In the genomic region with DNA sequence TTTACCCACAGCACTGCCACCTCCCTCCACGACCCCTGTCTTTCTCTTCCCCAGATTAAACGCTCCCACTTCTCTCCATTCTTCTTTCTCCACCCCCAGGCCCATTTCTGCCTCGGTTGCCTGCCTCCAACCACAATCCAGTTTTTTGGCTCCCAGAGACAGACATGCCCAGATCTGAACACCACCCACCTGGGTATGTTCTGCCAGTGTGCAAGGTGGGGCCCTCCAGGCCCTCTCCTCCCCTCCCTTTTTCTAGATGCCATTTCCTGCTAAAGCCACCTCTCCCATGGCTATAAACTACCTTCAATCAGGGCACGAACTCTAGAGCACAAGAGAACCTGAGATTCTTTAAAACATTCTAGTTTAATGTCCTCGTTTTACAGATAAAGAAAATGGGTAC, we compare ENCODE assay signal across 17 cellular contexts.
DNase-seq lines count a peak whose midpoint lies in the region; ATAC-seq and TF ChIP-seq lines count a peak whose summit lies in the region.
"Had no signal": no experiment of that assay in that cellular context is flagged by ENCODE, and none has a peak within 500 bp of the region (broad histone marks: within the 10 kb centered on the region; RNA-seq: fewer than 3 reads in every experiment).

No MANE protein-coding gene starts in this region.

- H3K27me3 ChIP-seq in right atrium auricular region, result no peaks in the 10 kb centered on the region

- H3K36me3 ChIP-seq in right atrium auricular region, result peaks cover 17% of the 10 kb centered on the region

- H3K9me3 ChIP-seq in right atrium auricular region, result no peaks in the 10 kb centered on the region

- peaks cover 42% of the 10 kb centered on the region for H3K4me1 Mint-ChIP-seq in mesothelial cell of epicardium
- H3K4me1 Mint-ChIP-seq in activated T-helper 1 cell treated with anti-CD3 and anti-CD28 coated beads, Interleukin-12 subunit alpha, Interleukin-12 subunit beta, Interleukin-2, Interleukin-4 antibody, amounts not matched to agents 30 ng/mL and 10 ng/mL and 1 ng/mL, durations not matched to agents 14 hours and 24 hours and 36 hours (ENCODE audit: low read depth), result peaks cover 57% of the 10 kb centered on the region

- no peaks in the 10 kb centered on the region for H3K27me3 Mint-ChIP-seq in mesothelial cell of epicardium (ENCODE audit: low read depth)
- H3K27me3 Mint-ChIP-seq in activated T-helper 1 cell treated with anti-CD3 and anti-CD28 coated beads, Interleukin-12 subunit alpha, Interleukin-12 subunit beta, Interleukin-2, Interleukin-4 antibody, amounts not matched to agents 30 ng/mL and 10 ng/mL and 1 ng/mL, durations not matched to agents 14 hours and 24 hours and 36 hours (ENCODE audit: insufficient read depth), result peaks cover 32% of the 10 kb centered on the region
- H3K27me3 Mint-ChIP-seq: progenitor cell of endocrine pancreas had no signal

- in situ Hi-C loops in G401 (cut with HindIII; ENCODE audit: low sequenced_read_pairs), result no loop called here

- H3K27ac Mint-ChIP-seq in activated naive CD4-positive, alpha-beta T cell treated with anti-CD3 and anti-CD28 coated beads, Interleukin-2, amount 50 U/mL, for 72 hours, result peak overlapping the region; percentile 86 to 89
- peak overlapping the region; percentile 78 for H3K27ac Mint-ChIP-seq in mesothelial cell of epicardium
- no peak overlapping the region for H3K27ac Mint-ChIP-seq in activated T-helper 1 cell treated with anti-CD3 and anti-CD28 coated beads, Interleukin-12 subunit alpha, Interleukin-12 subunit beta, Interleukin-2, Interleukin-4 antibody, amounts not matched to agents 30 ng/mL and 10 ng/mL and 1 ng/mL, durations not matched to agents 14 hours and 24 hours and 36 hours
- H3K27ac Mint-ChIP-seq: endodermal cell, progenitor cell of endocrine pancreas had no signal

- no peak overlapping the region for H3K4me3 ChIP-seq in right atrium auricular region

- no peak for ATAC-seq in left ventricle myocardium superior
- ATAC-seq in activated naive CD4-positive, alpha-beta T cell treated with anti-CD3 and anti-CD28 coated beads, Interleukin-2, amount 50 U/mL, for 72 hours, result no peak
- ATAC-seq in GM21515 (IDR thresholded peaks at IDR 0.05; ENCODE audit: unreplicated experiment), result no peak

- H3K4me3 Mint-ChIP-seq in mesothelial cell of epicardium, result no peak overlapping the region
- H3K4me3 Mint-ChIP-seq in activated T-helper 1 cell treated with anti-CD3 and anti-CD28 coated beads, Interleukin-12 subunit alpha, Interleukin-12 subunit beta, Interleukin-2, Interleukin-4 antibody, amounts not matched to agents 30 ng/mL and 10 ng/mL and 1 ng/mL, durations not matched to agents 14 hours and 24 hours and 36 hours, result no peak overlapping the region
- H3K4me3 Mint-ChIP-seq: endodermal cell had no signal

- intact Hi-C loops in left ventricle myocardium superior (cut with micrococcal nuclease) (no loop called here), posterior vena cava (cut with DNase I) (loop anchor here in 1 of 2 donors (5.0 kb wide), 1 partner anchor 47 kb away; no protein-coding TSS in a partner anchor)
- intact Hi-C loops in activated T-helper 1 cell treated with anti-CD3 and anti-CD28 coated beads, Interleukin-12 subunit alpha, Interleukin-12 subunit beta, Interleukin-2, Interleukin-4 antibody, amounts not matched to agents 30 ng/mL and 10 ng/mL and 1 ng/mL, durations not matched to agents 14 hours and 24 hours and 36 hours (cut with micrococcal nuclease), result no loop called here

- H3K9me3 Mint-ChIP-seq in activated naive CD4-positive, alpha-beta T cell treated with anti-CD3 and anti-CD28 coated beads, Interleukin-2, amount 50 U/mL, for 72 hours, result peaks cover 0 to 5% of the 10 kb centered on the region in 2 donors
- no peaks in the 10 kb centered on the region for H3K9me3 Mint-ChIP-seq in mesothelial cell of epicardium
- H3K9me3 Mint-ChIP-seq in activated T-helper 1 cell treated with anti-CD3 and anti-CD28 coated beads, Interleukin-12 subunit alpha, Interleukin-12 subunit beta, Interleukin-2, Interleukin-4 antibody, amounts not matched to agents 30 ng/mL and 10 ng/mL and 1 ng/mL, durations not matched to agents 14 hours and 24 hours and 36 hours, result no peaks in the 10 kb centered on the region
- H3K9me3 Mint-ChIP-seq: endodermal cell had no signal

- peak overlapping the region; percentile 27 to 31 for H3K27ac ChIP-seq in right atrium auricular region

- peaks cover 0 to 21% of the 10 kb centered on the region in 2 donors for H3K4me1 ChIP-seq in right atrium auricular region

- no peak for DNase-seq in right atrium auricular region (ENCODE audit: low spot score)
- no peak for DNase-seq in left ventricle myocardium superior
- no peak for DNase-seq in activated naive CD4-positive, alpha-beta T cell treated with anti-CD3 and anti-CD28 coated beads, Interleukin-2, amount 50 U/mL, for 72 hours (ENCODE audit: low spot score in 2 of 2)
- DNase-seq in mesothelial cell of epicardium (ENCODE audit: low spot score in 2 of 2, unreplicated experiment in 2 of 2), result no peak
- DNase-seq in G401 (ENCODE audit: low spot score), result no peak
- DNase-seq in posterior vena cava (ENCODE audit: low spot score), result no peak
- no peak for DNase-seq in activated T-helper 1 cell treated with anti-CD3 and anti-CD28 coated beads, Interleukin-12 subunit alpha, Interleukin-12 subunit beta, Interleukin-2, Interleukin-4 antibody, amounts not matched to agents 30 ng/mL and 10 ng/mL and 1 ng/mL, durations not matched to agents 14 hours and 24 hours and 36 hours (ENCODE audit: low spot score)
- DNase-seq: activated CD4-positive, CD25-positive, alpha-beta regulatory T cell treated with anti-CD3 and anti-CD28 coated beads, Interleukin-2, amount 50 U/mL, for 72 hours; activated effector memory CD4-positive, alpha-beta T cell treated with Interleukin-2 at 50 U/mL for 16 hours; foreskin fibroblast; NCI-H2081; NCI-H526; stimulated activated CD4-positive, alpha-beta T cell treated with anti-CD3 and anti-CD28 coated beads, Interleukin-12 subunit alpha, Interleukin-12 subunit beta, amount 100 ng/mL, for 4 hours; substantia nigra had no signal

- TF ChIP-seq CTCF in right atrium auricular region (IDR thresholded peaks at IDR 0.05), result no peak
- TF ChIP-seq CTCF in mesothelial cell of epicardium (IDR thresholded peaks at IDR 0.05; ENCODE audit: unreplicated experiment), result no peak

- peaks cover 0 to 5% of the 10 kb centered on the region in 2 donors for H3K36me3 Mint-ChIP-seq in activated naive CD4-positive, alpha-beta T cell treated with anti-CD3 and anti-CD28 coated beads, Interleukin-2, amount 50 U/mL, for 72 hours
- no peaks in the 10 kb centered on the region for H3K36me3 Mint-ChIP-seq in mesothelial cell of epicardium
- peaks cover 2% of the 10 kb centered on the region for H3K36me3 Mint-ChIP-seq in activated T-helper 1 cell treated with anti-CD3 and anti-CD28 coated beads, Interleukin-12 subunit alpha, Interleukin-12 subunit beta, Interleukin-2, Interleukin-4 antibody, amounts not matched to agents 30 ng/mL and 10 ng/mL and 1 ng/mL, durations not matched to agents 14 hours and 24 hours and 36 hours (ENCODE audit: low read depth)
